In genomic region chr10:61774031-61774430, GRCh38 we compare ENCODE assay signal across 1 cellular context.
TF ChIP-seq lines count a peak whose summit lies in the region.

No MANE protein-coding gene starts in this region.

TF ChIP-seq in K562, 482 proteins besides CTCF, POLR2A, EP300 and RAD21 (continued from another document and continues in another):
- TF ChIP-seq ZNF217 (CRISPR knock-in tag; IDR thresholded peaks at IDR 0.05) (no peak), MLLT1 (IDR thresholded peaks at IDR 0.05) (no peak), PTTG1 (tag; IDR thresholded peaks at IDR 0.05; ENCODE audit: low read depth) (peak; percentile 73; the same call in 1 of the 2 replicates), STAT5A (IDR thresholded peaks at IDR 0.05; ENCODE audit: borderline replicate concordance, low read length) (no peak), KDM5B (IDR thresholded peaks at IDR 0.05; ENCODE audit: insufficient replicate concordance, low read depth, low read length) (no peak), USF1 (CRISPR knock-in tag; IDR thresholded peaks at IDR 0.05) (no peak; the same call in 1 of the 2 replicates), ID3 (CRISPR knock-in tag; IDR thresholded peaks at IDR 0.05) (no peak), ID3 (tag; IDR thresholded peaks at IDR 0.05) (peak; percentile 81), HCFC1 (IDR thresholded peaks at IDR 0.05; ENCODE audit: low read depth, low read length) (peak; percentile 67), ZNF668 (CRISPR knock-in tag; IDR thresholded peaks at IDR 0.05) (0 out of 2 replicates have a peak, but pooled peaks have one; percentile 53), ZNF311 (CRISPR knock-in tag; IDR thresholded peaks at IDR 0.05) (peak; percentile 84), CHD4 (IDR thresholded peaks at IDR 0.05; ENCODE audit: insufficient read depth, insufficient replicate concordance, low read depth, low read length, poor library complexity, severe bottlenecking) (no peak), ZBTB5 (IDR thresholded peaks at IDR 0.05) (no peak), GATAD2A (IDR thresholded peaks at IDR 0.05) (no peak), HINFP (tag; conservative IDR thresholded peaks at IDR 0.05; ENCODE audit: low read depth) (peak; percentile 63), ZNF232 (CRISPR knock-in tag; IDR thresholded peaks at IDR 0.05) (no peak), MEF2D (tag; conservative IDR thresholded peaks at IDR 0.05; ENCODE audit: low read depth) (0 out of 2 replicates have a peak, but pooled peaks have one; percentile 28), DMBX1 (CRISPR knock-in tag; IDR thresholded peaks at IDR 0.05; ENCODE audit: borderline replicate concordance) (peak; percentile 95), ZNF592 (IDR thresholded peaks at IDR 0.05) (peak; percentile 97), XRCC3 (IDR thresholded peaks at IDR 0.05) (no peak), ILK (tag; IDR thresholded peaks at IDR 0.05; ENCODE audit: borderline replicate concordance, low read depth) (peak; percentile 66; the same call in 1 of the 2 replicates), NCOA1 (IDR thresholded peaks at IDR 0.05; ENCODE audit: low read depth) (no peak), RBBP5 (IDR thresholded peaks at IDR 0.05; ENCODE audit: borderline replicate concordance, insufficient read depth, low read length, poor library complexity, severe bottlenecking) (no peak), NONO (IDR thresholded peaks at IDR 0.05; ENCODE audit: low read depth in 2 of 2, low read length in 1 of 2) (no peak), FUS (optimal IDR thresholded peaks at IDR 0.05; ENCODE audit: low read depth, low read length) (no peak), CBX8 (IDR thresholded peaks at IDR 0.05; ENCODE audit: borderline replicate concordance, extremely low read depth, low read depth, low read length, poor library complexity, severe bottlenecking) (no peak), SETDB1 (IDR thresholded peaks at IDR 0.05; ENCODE audit: low read length) (no peak), ZNF395 (CRISPR knock-in tag; IDR thresholded peaks at IDR 0.05) (no peak), SP1 (CRISPR knock-in tag; IDR thresholded peaks at IDR 0.05) (no peak), ZNF41 (CRISPR knock-in tag; conservative IDR thresholded peaks at IDR 0.05) (no peak), CXXC5 (CRISPR knock-in tag; IDR thresholded peaks at IDR 0.05) (peak; percentile 58; the same call in 1 of the 2 replicates), DACH1 (IDR thresholded peaks at IDR 0.05; ENCODE audit: partially characterized antibody) (no peak), SIX5 (IDR thresholded peaks at IDR 0.05; ENCODE audit: borderline replicate concordance in 1 of 2, insufficient read depth in 1 of 2, low read depth in 1 of 2, low read length in 2 of 2) (no peak), HNRNPLL (IDR thresholded peaks at IDR 0.05; ENCODE audit: low read depth, low read length, poor library complexity, severe bottlenecking) (no peak), NR4A1 (CRISPR knock-in tag; IDR thresholded peaks at IDR 0.05) (no peak), NR4A1 (tag; IDR thresholded peaks at IDR 0.05) (no peak), ZNF785 (CRISPR knock-in tag; IDR thresholded peaks at IDR 0.05) (no peak), E2F3 (CRISPR knock-in tag; IDR thresholded peaks at IDR 0.05) (no peak)
- TF ChIP-seq, protein P1, sequence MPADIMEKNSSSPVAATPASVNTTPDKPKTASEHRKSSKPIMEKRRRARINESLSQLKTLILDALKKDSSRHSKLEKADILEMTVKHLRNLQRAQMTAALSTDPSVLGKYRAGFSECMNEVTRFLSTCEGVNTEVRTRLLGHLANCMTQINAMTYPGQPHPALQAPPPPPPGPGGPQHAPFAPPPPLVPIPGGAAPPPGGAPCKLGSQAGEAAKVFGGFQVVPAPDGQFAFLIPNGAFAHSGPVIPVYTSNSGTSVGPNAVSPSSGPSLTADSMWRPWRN (IDR thresholded peaks at IDR 0.05; ENCODE audit: low read depth) = no peak
- TF ChIP-seq, protein P2, sequence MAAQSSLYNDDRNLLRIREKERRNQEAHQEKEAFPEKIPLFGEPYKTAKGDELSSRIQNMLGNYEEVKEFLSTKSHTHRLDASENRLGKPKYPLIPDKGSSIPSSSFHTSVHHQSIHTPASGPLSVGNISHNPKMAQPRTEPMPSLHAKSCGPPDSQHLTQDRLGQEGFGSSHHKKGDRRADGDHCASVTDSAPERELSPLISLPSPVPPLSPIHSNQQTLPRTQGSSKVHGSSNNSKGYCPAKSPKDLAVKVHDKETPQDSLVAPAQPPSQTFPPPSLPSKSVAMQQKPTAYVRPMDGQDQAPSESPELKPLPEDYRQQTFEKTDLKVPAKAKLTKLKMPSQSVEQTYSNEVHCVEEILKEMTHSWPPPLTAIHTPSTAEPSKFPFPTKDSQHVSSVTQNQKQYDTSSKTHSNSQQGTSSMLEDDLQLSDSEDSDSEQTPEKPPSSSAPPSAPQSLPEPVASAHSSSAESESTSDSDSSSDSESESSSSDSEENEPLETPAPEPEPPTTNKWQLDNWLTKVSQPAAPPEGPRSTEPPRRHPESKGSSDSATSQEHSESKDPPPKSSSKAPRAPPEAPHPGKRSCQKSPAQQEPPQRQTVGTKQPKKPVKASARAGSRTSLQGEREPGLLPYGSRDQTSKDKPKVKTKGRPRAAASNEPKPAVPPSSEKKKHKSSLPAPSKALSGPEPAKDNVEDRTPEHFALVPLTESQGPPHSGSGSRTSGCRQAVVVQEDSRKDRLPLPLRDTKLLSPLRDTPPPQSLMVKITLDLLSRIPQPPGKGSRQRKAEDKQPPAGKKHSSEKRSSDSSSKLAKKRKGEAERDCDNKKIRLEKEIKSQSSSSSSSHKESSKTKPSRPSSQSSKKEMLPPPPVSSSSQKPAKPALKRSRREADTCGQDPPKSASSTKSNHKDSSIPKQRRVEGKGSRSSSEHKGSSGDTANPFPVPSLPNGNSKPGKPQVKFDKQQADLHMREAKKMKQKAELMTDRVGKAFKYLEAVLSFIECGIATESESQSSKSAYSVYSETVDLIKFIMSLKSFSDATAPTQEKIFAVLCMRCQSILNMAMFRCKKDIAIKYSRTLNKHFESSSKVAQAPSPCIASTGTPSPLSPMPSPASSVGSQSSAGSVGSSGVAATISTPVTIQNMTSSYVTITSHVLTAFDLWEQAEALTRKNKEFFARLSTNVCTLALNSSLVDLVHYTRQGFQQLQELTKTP (IDR thresholded peaks at IDR 0.05; ENCODE audit: low read depth in 1 of 2, partially characterized antibody in 2 of 2) = peak in 1 of 2 experiments; percentile 64
- TF ChIP-seq, protein P3, sequence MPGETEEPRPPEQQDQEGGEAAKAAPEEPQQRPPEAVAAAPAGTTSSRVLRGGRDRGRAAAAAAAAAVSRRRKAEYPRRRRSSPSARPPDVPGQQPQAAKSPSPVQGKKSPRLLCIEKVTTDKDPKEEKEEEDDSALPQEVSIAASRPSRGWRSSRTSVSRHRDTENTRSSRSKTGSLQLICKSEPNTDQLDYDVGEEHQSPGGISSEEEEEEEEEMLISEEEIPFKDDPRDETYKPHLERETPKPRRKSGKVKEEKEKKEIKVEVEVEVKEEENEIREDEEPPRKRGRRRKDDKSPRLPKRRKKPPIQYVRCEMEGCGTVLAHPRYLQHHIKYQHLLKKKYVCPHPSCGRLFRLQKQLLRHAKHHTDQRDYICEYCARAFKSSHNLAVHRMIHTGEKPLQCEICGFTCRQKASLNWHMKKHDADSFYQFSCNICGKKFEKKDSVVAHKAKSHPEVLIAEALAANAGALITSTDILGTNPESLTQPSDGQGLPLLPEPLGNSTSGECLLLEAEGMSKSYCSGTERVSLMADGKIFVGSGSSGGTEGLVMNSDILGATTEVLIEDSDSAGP (CRISPR knock-in tag; IDR thresholded peaks at IDR 0.05) = no peak
- TF ChIP-seq, protein P4, sequence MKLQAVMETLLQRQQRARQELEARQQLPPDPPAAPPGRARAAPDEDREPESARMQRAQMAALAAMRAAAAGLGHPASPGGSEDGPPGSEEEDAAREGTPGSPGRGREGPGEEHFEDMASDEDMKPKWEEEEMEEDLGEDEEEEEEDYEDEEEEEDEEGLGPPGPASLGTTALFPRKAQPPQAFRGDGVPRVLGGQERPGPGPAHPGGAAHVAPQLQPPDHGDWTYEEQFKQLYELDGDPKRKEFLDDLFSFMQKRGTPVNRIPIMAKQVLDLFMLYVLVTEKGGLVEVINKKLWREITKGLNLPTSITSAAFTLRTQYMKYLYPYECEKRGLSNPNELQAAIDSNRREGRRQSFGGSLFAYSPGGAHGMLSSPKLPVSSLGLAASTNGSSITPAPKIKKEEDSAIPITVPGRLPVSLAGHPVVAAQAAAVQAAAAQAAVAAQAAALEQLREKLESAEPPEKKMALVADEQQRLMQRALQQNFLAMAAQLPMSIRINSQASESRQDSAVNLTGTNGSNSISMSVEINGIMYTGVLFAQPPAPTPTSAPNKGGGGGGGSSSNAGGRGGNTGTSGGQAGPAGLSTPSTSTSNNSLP (IDR thresholded peaks at IDR 0.05; ENCODE audit: borderline replicate concordance, low read depth, low read length) = no peak
